ENCODE assay signal across 1 cellular context in the genomic region with DNA sequence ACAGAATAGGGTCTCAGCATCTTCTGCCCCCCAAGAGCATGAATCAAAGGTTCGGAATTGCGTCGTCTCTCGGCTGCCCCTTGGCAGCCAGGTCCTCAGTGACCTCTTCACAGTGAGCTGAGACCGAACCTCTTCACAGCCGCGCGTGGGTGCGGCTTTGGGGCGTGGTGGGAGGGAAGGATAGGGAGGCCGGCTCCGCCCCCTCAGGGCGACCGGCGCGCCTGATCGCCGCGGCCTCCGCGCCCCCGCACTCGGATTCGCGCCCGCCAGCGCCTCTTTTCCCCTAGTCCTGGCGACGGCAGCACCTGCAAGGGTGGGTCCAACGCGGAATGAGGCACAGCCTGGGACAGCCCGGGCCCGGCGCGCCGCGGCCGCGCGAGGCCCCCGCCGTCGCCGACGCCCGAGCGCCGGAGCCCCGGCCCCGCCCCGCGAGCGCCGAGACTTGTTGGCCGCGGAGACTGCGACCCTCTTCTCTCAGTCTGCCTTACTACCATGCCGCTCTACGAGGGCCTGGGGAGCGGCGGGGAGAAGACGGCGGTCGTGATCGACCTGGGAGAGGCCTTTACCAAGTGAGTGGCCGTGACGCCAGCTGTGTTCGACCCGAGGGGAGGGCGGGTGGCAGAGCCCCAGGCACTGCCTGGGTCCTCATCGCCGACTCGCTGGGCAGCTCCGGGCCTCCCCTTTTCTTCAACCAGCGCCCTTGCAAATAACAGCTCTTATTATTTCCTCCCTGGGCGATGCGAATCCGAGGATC.
TF ChIP-seq lines count a peak whose summit lies in the region.

Gene ACTR10 (plus strand): TSS at position 424 of the 754 bp plus-strand sequence. CDS start 69 bp downstream, at position 493.

TF ChIP-seq in GM12878, 131 proteins besides CTCF, POLR2A, EP300 and RAD21 (continued from another document):
- TF ChIP-seq ZNF592 (IDR thresholded peaks at IDR 0.05) (peak; percentile 94), TARDBP (IDR thresholded peaks at IDR 0.05; ENCODE audit: borderline replicate concordance) (no peak), MEF2A (IDR thresholded peaks at IDR 0.05; ENCODE audit: insufficient read depth, low read depth, low read length) (no peak), FOXK2 (IDR thresholded peaks at IDR 0.05) (no peak), MYB (IDR thresholded peaks at IDR 0.05; ENCODE audit: borderline replicate concordance, low read depth, low read length) (peak; percentile 98), ZNF24 (IDR thresholded peaks at IDR 0.05) (peak; percentile 55; the same call in 1 of the 2 replicates), BCL11A (IDR thresholded peaks at IDR 0.05; ENCODE audit: low read depth, low read length) (no peak), ZZZ3 (IDR thresholded peaks at IDR 0.05; ENCODE audit: control insufficient read depth, insufficient read length, low read depth) (no peak), YY1 (IDR thresholded peaks at IDR 0.05; ENCODE audit: low read depth, low read length) (no peak; the same call in 1 of the 2 replicates), TAF1 (IDR thresholded peaks at IDR 0.05; ENCODE audit: borderline replicate concordance, low read depth, low read length) (peak; percentile 62; the same call in 1 of the 2 replicates), CHD4 (IDR thresholded peaks at IDR 0.05) (no peak), DPF2 (IDR thresholded peaks at IDR 0.05) (0 out of 2 replicates have a peak, but pooled peaks have one; percentile 34), ETV6 (conservative IDR thresholded peaks at IDR 0.05 in 1 of 2, IDR thresholded peaks at IDR 0.05 in 1 of 2; ENCODE audit: borderline replicate concordance in 1 of 2, low read depth in 1 of 2) (no peak), ZNF274 (IDR thresholded peaks at IDR 0.05; ENCODE audit: insufficient read depth, insufficient read length) (no peak), PAX8 (IDR thresholded peaks at IDR 0.05) (no peak), SIN3A (IDR thresholded peaks at IDR 0.05; ENCODE audit: low read depth, low read length) (no peak), ATF3 (IDR thresholded peaks at IDR 0.05; ENCODE audit: borderline replicate concordance, extremely low read depth, low read depth, low read length) (no peak), ZSCAN29 (IDR thresholded peaks at IDR 0.05) (0 out of 2 replicates have a peak, but pooled peaks have one; percentile 63), ZNF207 (IDR thresholded peaks at IDR 0.05; ENCODE audit: borderline replicate concordance) (peak; percentile 55; the same call in 1 of the 2 replicates), E2F4 (IDR thresholded peaks at IDR 0.05; ENCODE audit: low read depth, low read length) (no peak), YBX1 (IDR thresholded peaks at IDR 0.05) (no peak), BMI1 (IDR thresholded peaks at IDR 0.05; ENCODE audit: borderline replicate concordance) (no peak), BACH1 (IDR thresholded peaks at IDR 0.05; ENCODE audit: borderline replicate concordance) (peak; percentile 87), CUX1 (IDR thresholded peaks at IDR 0.05; ENCODE audit: insufficient replicate concordance, low read depth, low read length) (no peak)
